8 cellular contexts compared by ENCODE assay signal in the genomic region with DNA sequence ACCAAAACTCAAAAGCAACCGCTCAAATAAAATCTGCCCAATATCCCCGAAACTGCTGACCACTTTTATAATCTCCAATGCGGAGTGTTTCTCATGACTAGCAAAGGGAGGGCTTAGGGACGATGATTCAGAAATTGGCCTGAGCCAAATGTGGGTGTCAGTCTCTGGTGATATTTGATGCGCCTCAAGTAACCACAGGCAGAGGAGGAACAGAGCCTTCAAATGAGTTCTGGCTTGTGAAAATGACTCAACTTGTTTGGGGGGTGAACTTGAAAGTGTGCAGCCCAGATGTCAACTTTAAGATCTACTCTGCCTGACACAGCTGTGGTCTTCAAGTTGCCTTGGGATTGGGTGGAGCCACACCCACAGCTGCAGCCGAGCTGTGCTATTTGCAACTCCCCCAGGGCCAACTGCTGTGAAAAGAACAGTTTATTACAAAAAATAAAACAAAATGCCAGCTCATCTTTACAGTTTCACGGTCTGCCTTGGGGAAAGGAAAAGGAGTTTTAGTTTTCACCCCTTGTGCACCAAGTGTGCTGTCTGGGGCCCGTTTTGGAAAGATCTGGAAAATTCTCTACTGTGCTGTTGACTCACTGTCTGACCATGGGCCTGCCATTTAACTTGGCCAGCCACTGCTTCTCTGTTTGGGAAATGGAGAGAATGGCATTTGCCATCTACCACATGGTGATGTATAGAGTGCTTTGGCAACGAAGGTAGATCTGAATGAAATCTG.
A peak's percentile ranks its signal among the peaks of the same experiment; 100 is the strongest.
DNase-seq lines count a peak whose midpoint lies in the region; ATAC-seq and TF ChIP-seq lines count a peak whose summit lies in the region.

No MANE protein-coding gene starts in this region.

- WGBS in heart left ventricle, 4 donors, result 67 to 78% (median 72%) methylated on average over 9 of the region's 9 CpGs

- TF ChIP-seq POLR2A in heart left ventricle (IDR thresholded peaks at IDR 0.05), result no peak

- DNase-seq in AG08395 (ENCODE audit: low spot score) (peak; percentile 95), T-cell (peak in 7 of 34 experiments; percentile 5 to 34 (median 9)), heart left ventricle (peak; percentile 53 to 83 (median 72)), globus pallidus (ENCODE audit: low spot score) (no peak)
- DNase-seq in stimulated activated CD8-positive, alpha-beta memory T cell treated with anti-CD3 and anti-CD28 coated beads, Interleukin-7, amount 100 ng/mL, for 4 hours (ENCODE audit: low read depth in 2 of 2), result peak; percentile 7 to 8
- no peak for DNase-seq in activated effector memory CD4-positive, alpha-beta T cell treated with Interleukin-2 at 50 U/mL for 16 hours

- no peaks in the 10 kb centered on the region for H3K9me3 ChIP-seq in heart left ventricle

- POLR2A ChIA-PET in T-cell (lab: Charles Lee), result interaction anchor here in 1 of 2 donors (0.7 kb wide), 1 partner anchor 1160 kb away, joined by 4 read pairs; no protein-coding TSS in a partner anchor

- peak; percentile 73 for ATAC-seq in GM19043 (IDR thresholded peaks at IDR 0.05; ENCODE audit: low read depth, unreplicated experiment)
- ATAC-seq in HG03097 (IDR thresholded peaks at IDR 0.05; ENCODE audit: low FRiP score, unreplicated experiment), result peak; percentile 54
- peak in 3 of 4 experiments; percentile 61 to 69 (median 64) for ATAC-seq in T-cell (replicated peaks in 1 of 4)
- peak; percentile 72 to 92 (median 90) for ATAC-seq in heart left ventricle

- no peak overlapping the region for H3K4me3 Mint-ChIP-seq in T-cell

- CTCF ChIA-PET in T-cell (lab: Charles Lee), result interaction anchor here in 1 of 2 donors (0.6 kb wide), 1 partner anchor 11 kb away, joined by 3 read pairs; no protein-coding TSS in a partner anchor

- H3K27me3 Mint-ChIP-seq in T-cell, result peaks cover 51 to 66% of the 10 kb centered on the region in 2 donors

- H3K36me3 ChIP-seq in heart left ventricle, result no peaks in the 10 kb centered on the region

- no peaks in the 10 kb centered on the region for H3K9me3 Mint-ChIP-seq in T-cell

- H3K27me3 ChIP-seq in heart left ventricle, result peaks cover 0 to 9% (median 0%) of the 10 kb centered on the region in 9 donors

- peak overlapping the region; percentile 14 to 90 (median 68) for H3K27ac ChIP-seq in heart left ventricle

- no peak for TF ChIP-seq CTCF in heart left ventricle (IDR thresholded peaks at IDR 0.05)

- peaks cover 0 to 60% (median 24%) of the 10 kb centered on the region in 12 donors for H3K4me1 ChIP-seq in heart left ventricle

- no peak overlapping the region for H3K27ac Mint-ChIP-seq in T-cell

- intact Hi-C loops in heart left ventricle (cut with DNase I), result loop anchor here in 1 of 10 donors (2.0 kb wide), 1 partner anchor 61 kb away; no protein-coding TSS in a partner anchor

- H3K4me3 ChIP-seq in heart left ventricle, result peak overlapping the region in 1 of 12 donors; percentile 28

- peaks cover 6 to 19% (median 7%) of the 10 kb centered on the region in 3 donors for H3K4me1 Mint-ChIP-seq in T-cell

- no peaks in the 10 kb centered on the region for H3K36me3 Mint-ChIP-seq in T-cell

Comparison
In these comparisons a context has a peak if more than half of its experiments do, and no peak if none do; other contexts are left out.
1. DNase-seq: peak in AG08395 (single experiment), heart left ventricle (5 of 5) and stimulated activated CD8-positive, alpha-beta memory T cell treated with anti-CD3 and anti-CD28 coated beads, Interleukin-7, amount 100 ng/mL, for 4 hours (2 of 2); none in activated effector memory CD4-positive, alpha-beta T cell treated with Interleukin-2 at 50 U/mL for 16 hours (single experiment) and globus pallidus (single experiment).
2. Peak in every context shown above with its lines, with median percentiles within 50 percentile points of each other: ATAC-seq.